ENCODE assay signal across 8 cellular contexts in the genomic region with DNA sequence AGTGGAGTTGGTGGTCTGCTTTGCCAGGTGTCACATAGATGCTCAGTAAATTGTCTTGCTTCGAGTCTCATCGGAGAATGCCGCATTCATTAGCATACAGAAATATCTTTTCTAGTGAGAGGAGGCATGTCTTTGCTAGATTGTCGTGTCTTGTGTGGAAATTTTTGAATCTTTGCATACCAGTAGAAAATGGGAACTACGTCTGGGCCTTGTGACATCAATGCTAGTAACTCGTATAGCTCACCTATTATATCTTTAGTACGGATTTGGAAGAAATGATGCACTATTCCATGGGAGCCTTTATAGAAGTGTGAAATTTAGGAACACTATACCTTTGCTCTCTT. TPM values are rescaled to one million over a fixed set of nuclear protein-coding genes. Genes with fewer than 3 reads are reported as not detected.
A peak's percentile ranks its signal among the peaks of the same experiment; 100 is the strongest.
DNase-seq lines count a peak whose midpoint lies in the region; ATAC-seq, FAIRE-seq and TF ChIP-seq lines count a peak whose summit lies in the region.

No MANE protein-coding gene starts in this region.

- no peak for TF ChIP-seq RAD21 in K562 (CRISPR knock-in tag; conservative IDR thresholded peaks at IDR 0.05 in 1 of 2, IDR thresholded peaks at IDR 0.05 in 1 of 2)

- intact Hi-C loops in K562 (cut with micrococcal nuclease), result loop anchor here (2.0 to 10.0 kb wide), 5 partner anchors 64 to 444 kb away; no protein-coding TSS in a partner anchor

- no peaks in the 10 kb centered on the region for H3K9me3 ChIP-seq in K562 (replicated peaks; ENCODE audit: control insufficient read depth, insufficient read depth, low read depth, low read length)

- no peak for TF ChIP-seq CTCF in K562 (IDR thresholded peaks at IDR 0.05 in 2 of 3, conservative IDR thresholded peaks at IDR 0.05 in 1 of 3; ENCODE audit: insufficient read depth in 2 of 3, low read depth in 1 of 3, low read length in 3 of 3)

- H4K20me1 ChIP-seq in K562 (replicated peaks; ENCODE audit: control insufficient read depth, insufficient read depth, low read length), result peaks cover 3% of the 10 kb centered on the region; the same call in 1 of the 2 replicates

- CTCF ChIA-PET in K562 (lab: Yijun Ruan, JAX; ENCODE audit: low intra/inter-chr PET ratio), result no interaction called here

- peaks cover 63% of the 10 kb centered on the region for H3K79me2 ChIP-seq in K562 (ENCODE audit: control insufficient read depth, insufficient read depth, low read length)

- WGBS in K562 (ENCODE audit: insufficient coverage, low coverage, missing lambda C conversion rate), result 0% methylated on average over 7 of the region's 7 CpGs

- POLR2A ChIA-PET in K562 (lab: Yijun Ruan, JAX), result interaction anchor here (1.0 kb wide), 2 partner anchors 11 to 20 kb away, joined by 3 to 5 read pairs; no protein-coding TSS in a partner anchor

- peak; percentile 11 for FAIRE-seq in K562 (lab: Jason Lieb, UNC)

- DNase-seq in GF-D8 (lab: John Stamatoyannopoulos, UW) (peak; percentile 33), LHCN-M2 (ENCODE audit: low read depth) (peak; percentile 17), K562 (ENCODE audit: extremely low read depth in 1 of 4, low spot score in 3 of 4) (no peak), medulla oblongata (ENCODE audit: extremely low spot score) (peak; percentile 26), NCI-H524 (lab: John Stamatoyannopoulos, UW) (no peak), retina (no peak), DMS53 treated with DMSO at 0.1 percent for 48 hours (lab: John Stamatoyannopoulos, UW; ENCODE audit: unreplicated experiment) (no peak)

- H3K4me1 ChIP-seq in K562 (replicated peaks in 1 of 2; ENCODE audit: control insufficient read depth in 2 of 2, insufficient read depth in 2 of 2, low read length in 2 of 2), result peaks cover 4 to 17% of the 10 kb centered on the region in 2 experiments; a peak in 4 of 5 replicates

- no peaks in the 10 kb centered on the region for H3K27me3 ChIP-seq in K562 (ENCODE audit: control insufficient read depth in 2 of 2, insufficient read depth in 2 of 2, low read length in 2 of 2)

- peak overlapping the region; percentile 96 to 100 for H3K9ac ChIP-seq in K562 (ENCODE audit: insufficient read depth in 1 of 2, low read depth in 2 of 2, low read length in 2 of 2)

- in situ Hi-C loops in K562 (cut with MboI), result no loop called here

- H3K4me2 ChIP-seq in K562 (ENCODE audit: insufficient read depth, low read length), result peak overlapping the region; percentile 99

- peak; percentile 7 for ATAC-seq in GM21576 (IDR thresholded peaks at IDR 0.05; ENCODE audit: unreplicated experiment)
- ATAC-seq in K562, result peak; percentile 25

- H3K36me3 ChIP-seq in K562 (ENCODE audit: control insufficient read depth, insufficient read depth, low read length), result peaks cover 38% of the 10 kb centered on the region

- TF ChIP-seq POLR2A in K562 (conservative IDR thresholded peaks at IDR 0.05), result no peak

- peak overlapping the region; percentile 99 for H3K4me3 ChIP-seq in K562

- H3K9me1 ChIP-seq in K562 (ENCODE audit: control insufficient read depth, insufficient read depth, low read length), result no peaks in the 10 kb centered on the region

- peak overlapping the region; percentile 93 for H3K27ac ChIP-seq in K562 (ENCODE audit: extremely low read depth, low read depth, low read length)

- peak overlapping the region; percentile 100 for H2AFZ ChIP-seq in K562 (ENCODE audit: low read depth, low read length)

- no peak for TF ChIP-seq EP300 in K562 (IDR thresholded peaks at IDR 0.05; ENCODE audit: low read length)

- no TSS peak for BruUV-seq in K562 (replicated peaks; lab: Mats Ljungman, UMichigan)

TF ChIP-seq in K562, 482 proteins besides CTCF, POLR2A, EP300 and RAD21:
- 0 out of 2 replicates have a peak, but pooled peaks have one; percentile 6 for TF ChIP-seq TEAD4 (IDR thresholded peaks at IDR 0.05; ENCODE audit: low read length)
- TF ChIP-seq TEAD4 (CRISPR knock-in tag; IDR thresholded peaks at IDR 0.05; ENCODE audit: borderline replicate concordance), result no peak
- TF ChIP-seq ZNF143 (CRISPR knock-in tag; IDR thresholded peaks at IDR 0.05), result peak; percentile 8; the same call in 1 of the 2 replicates
- no peak for TF ChIP-seq SNIP1 (IDR thresholded peaks at IDR 0.05; ENCODE audit: low read depth)
- peak; percentile 63; the same call in 1 of the 2 replicates for TF ChIP-seq ZNF24 (IDR thresholded peaks at IDR 0.05)
- TF ChIP-seq NR2C2 (CRISPR knock-in tag; IDR thresholded peaks at IDR 0.05), result no peak
- 0 out of 2 replicates have a peak, but pooled peaks have one; percentile 42 for TF ChIP-seq NR2C2 (tag; IDR thresholded peaks at IDR 0.05)
- TF ChIP-seq FOXA3 (CRISPR knock-in tag; conservative IDR thresholded peaks at IDR 0.05 in 1 of 2, IDR thresholded peaks at IDR 0.05 in 1 of 2), result 0 out of 4 replicates have a peak, but pooled peaks of 1 of the 2 experiments have one; percentile 45
- TF ChIP-seq, protein P1, sequence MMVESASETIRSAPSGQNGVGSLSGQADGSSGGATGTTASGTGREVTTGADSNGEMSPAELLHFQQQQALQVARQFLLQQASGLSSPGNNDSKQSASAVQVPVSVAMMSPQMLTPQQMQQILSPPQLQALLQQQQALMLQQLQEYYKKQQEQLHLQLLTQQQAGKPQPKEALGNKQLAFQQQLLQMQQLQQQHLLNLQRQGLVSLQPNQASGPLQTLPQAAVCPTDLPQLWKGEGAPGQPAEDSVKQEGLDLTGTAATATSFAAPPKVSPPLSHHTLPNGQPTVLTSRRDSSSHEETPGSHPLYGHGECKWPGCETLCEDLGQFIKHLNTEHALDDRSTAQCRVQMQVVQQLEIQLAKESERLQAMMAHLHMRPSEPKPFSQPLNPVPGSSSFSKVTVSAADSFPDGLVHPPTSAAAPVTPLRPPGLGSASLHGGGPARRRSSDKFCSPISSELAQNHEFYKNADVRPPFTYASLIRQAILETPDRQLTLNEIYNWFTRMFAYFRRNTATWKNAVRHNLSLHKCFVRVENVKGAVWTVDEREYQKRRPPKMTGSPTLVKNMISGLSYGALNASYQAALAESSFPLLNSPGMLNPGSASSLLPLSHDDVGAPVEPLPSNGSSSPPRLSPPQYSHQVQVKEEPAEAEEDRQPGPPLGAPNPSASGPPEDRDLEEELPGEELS (CRISPR knock-in tag; IDR thresholded peaks at IDR 0.05; ENCODE audit: borderline replicate concordance), result 0 out of 2 replicates have a peak, but pooled peaks have one; percentile 2
- TF ChIP-seq ZC3H8 (IDR thresholded peaks at IDR 0.05), result no peak

RNA-seq across cellular contexts. Expression of a gene that starts 0.8 kb away (rescaled TPM):
- 141 and 143 TPM in 2 replicates for total RNA-seq in LHCN-M2 (2014; rRNA removed)
- polyA plus RNA-seq in LHCN-M2 (2012), result 21.9 TPM
- total RNA-seq in K562 (2011; cell fraction: chromatin; rRNA removed; ENCODE audit: low replicate concordance), result 31.4 and 70.8 TPM in 2 replicates
- total RNA-seq in K562 (2011; cell fraction: nucleolus; rRNA removed), result 18.7 and 21.8 TPM in 2 replicates
- total RNA-seq in K562 (2011; cell fraction: nucleoplasm; rRNA removed), result 46.7 and 75.7 TPM in 2 replicates
- 34.0 and 36.0 TPM in 2 replicates for total RNA-seq in K562 (2014; rRNA removed)
- 72.4 and 78.0 TPM in 2 replicates for total RNA-seq in K562 (2014; rRNA removed; fragmentation: Illumina TruSeq; extraction: Trizol)
- total RNA-seq in K562 (2015; rRNA removed; fragmentation: Illumina TruSeq; extraction: Trizol), result 49.2 and 55.2 TPM in 2 replicates
- 42.6 and 43.3 TPM in 2 replicates for total RNA-seq in K562 (2021)
- 63.6 and 71.0 TPM in 2 replicates for polyA plus RNA-seq in K562 (2011; rRNA removed)
- 8.5 and 31.3 TPM in 2 replicates for polyA plus RNA-seq in K562 (2011; cell fraction: cytosol; rRNA removed)
- polyA plus RNA-seq in K562 (2011; cell fraction: nucleus; rRNA removed), result 27.2 and 68.0 TPM in 2 replicates
- 18.7 and 19.1 TPM in 2 replicates for polyA plus RNA-seq in K562 (2012)
- polyA plus RNA-seq in K562 (2014; fragmentation: Illumina TruSeq; extraction: Trizol), result 32.9 and 38.3 TPM in 2 replicates
- 10 to 100 TPM; 13.1 to 20.5 TPM for polyA plus RNA-seq in K562 (2014; fragmentation: Nextera tagmentation; extraction: Ambion mirVana)
- 27.7 and 28.9 TPM in 2 replicates for polyA plus RNA-seq in K562 (2014; rRNA removed)
- polyA minus RNA-seq in K562 (2011; rRNA and poly(A)+ RNA removed), result 93.8 and 130 TPM in 2 replicates
- polyA minus RNA-seq in K562 (2011; cell fraction: cytosol; rRNA and poly(A)+ RNA removed), result 46.0 and 46.8 TPM in 2 replicates
- 33.4 and 86.7 TPM in 2 replicates for polyA minus RNA-seq in K562 (2011; cell fraction: nucleus; rRNA and poly(A)+ RNA removed)

Comparison
In these comparisons a context has a peak if more than half of its experiments do, and no peak if none do; other contexts are left out.
1. DNase-seq: peak in GF-D8 (single experiment), LHCN-M2 (single experiment) and medulla oblongata (single experiment); none in K562 (0 of 4), NCI-H524 (0 of 2), retina (single experiment) and DMS53 treated with DMSO at 0.1 percent for 48 hours (single experiment).